In genomic region chr14:22987291-22987690, GRCh38 we compare ENCODE assay signal across 1 cellular context.
TF ChIP-seq lines count a peak whose summit lies in the region.

No MANE protein-coding gene starts in this region.

TF ChIP-seq in WTC11, 78 proteins besides CTCF, POLR2A, EP300 and RAD21:
- TF ChIP-seq SMAD4 (CRISPR knock-in tag; IDR thresholded peaks at IDR 0.05) (no peak), ZNF281 (CRISPR knock-in tag; IDR thresholded peaks at IDR 0.05) (no peak), E2F5 (CRISPR knock-in tag; IDR thresholded peaks at IDR 0.05) (no peak), ZNF532 (CRISPR knock-in tag; IDR thresholded peaks at IDR 0.05; ENCODE audit: borderline replicate concordance) (no peak), ZBTB43 (CRISPR knock-in tag; IDR thresholded peaks at IDR 0.05) (no peak), AFF4 (CRISPR knock-in tag; IDR thresholded peaks at IDR 0.05; ENCODE audit: borderline replicate concordance) (no peak), ZNF263 (CRISPR knock-in tag; IDR thresholded peaks at IDR 0.05; ENCODE audit: low read depth) (no peak), ZNF671 (CRISPR knock-in tag; IDR thresholded peaks at IDR 0.05) (no peak), STAT6 (CRISPR knock-in tag; conservative IDR thresholded peaks at IDR 0.05; ENCODE audit: low read depth) (no peak), KAT7 (CRISPR knock-in tag; IDR thresholded peaks at IDR 0.05; ENCODE audit: borderline replicate concordance) (no peak), FOXJ3 (CRISPR knock-in tag; IDR thresholded peaks at IDR 0.05; ENCODE audit: borderline replicate concordance) (no peak), ETV6 (CRISPR knock-in tag; IDR thresholded peaks at IDR 0.05) (no peak), ATF2 (CRISPR knock-in tag; IDR thresholded peaks at IDR 0.05; ENCODE audit: borderline replicate concordance, low read depth) (no peak), RORB (CRISPR knock-in tag; IDR thresholded peaks at IDR 0.05) (no peak), NR1H2 (CRISPR knock-in tag; IDR thresholded peaks at IDR 0.05) (no peak)
